In genomic region chr2:217829420-217829819, GRCh38 we compare ENCODE assay signal across 15 cellular contexts.
DNase-seq lines count a peak whose midpoint lies in the region; ATAC-seq and TF ChIP-seq lines count a peak whose summit lies in the region.
"Had no signal": no experiment of that assay in that cellular context is flagged by ENCODE, and none has a peak within 500 bp of the region (broad histone marks: within the 10 kb centered on the region; RNA-seq: fewer than 3 reads in every experiment).

No MANE protein-coding gene starts in this region.

- H3K36me3 ChIP-seq in ascending aorta (peaks cover 92 to 97% of the 10 kb centered on the region in 2 donors), gastroesophageal sphincter (peaks cover 0 to 91% of the 10 kb centered on the region in 2 donors), neuronal stem cell (replicated peaks in 1 of 2; ENCODE audit: control insufficient read depth in 2 of 2, insufficient read depth in 2 of 2, low read length in 2 of 2) (no peaks in the 10 kb centered on the region), thyroid gland (peaks cover 43 to 47% of the 10 kb centered on the region in 2 donors)

- no peak overlapping the region for H3K4me3 ChIP-seq in ascending aorta
- no peak overlapping the region for H3K4me3 ChIP-seq in gastroesophageal sphincter
- no peak overlapping the region for H3K4me3 ChIP-seq in neuronal stem cell (ENCODE audit: low read length in 2 of 2)
- H3K4me3 ChIP-seq in thyroid gland (replicated peaks in 1 of 3) = no peak overlapping the region

- TF ChIP-seq CTCF in ascending aorta (IDR thresholded peaks at IDR 0.05) (no peak), gastroesophageal sphincter (IDR thresholded peaks at IDR 0.05) (no peak), thyroid gland (IDR thresholded peaks at IDR 0.05) (no peak)

- no peak overlapping the region for H3K14ac ChIP-seq in neuronal stem cell (ENCODE audit: low read length)

- no peaks in the 10 kb centered on the region for H3K79me1 ChIP-seq in neuronal stem cell (ENCODE audit: low read depth, low read length)

- H3K27me3 ChIP-seq in ascending aorta = no peaks in the 10 kb centered on the region
- H3K27me3 ChIP-seq in gastroesophageal sphincter = no peaks in the 10 kb centered on the region
- H3K27me3 ChIP-seq in neuronal stem cell (ENCODE audit: control insufficient read depth in 3 of 3, insufficient read depth in 3 of 3, low read depth in 1 of 3, low read length in 3 of 3) = peaks cover 0 to 8% (median 0%) of the 10 kb centered on the region in 3 experiments
- H3K27me3 ChIP-seq in thyroid gland = no peaks in the 10 kb centered on the region

- TF ChIP-seq POLR2A in gastroesophageal sphincter (IDR thresholded peaks at IDR 0.05) (no peak), thyroid gland (IDR thresholded peaks at IDR 0.05) (no peak)

- no peak overlapping the region for H3K4ac ChIP-seq in neuronal stem cell (ENCODE audit: low read length)

- 20 to 23% methylated on average over 1 to 4 of the region's 8 CpGs for WGBS in gastroesophageal sphincter (ENCODE audit: low coverage in 1 of 2), 2 donors
- WGBS in neuronal stem cell (ENCODE audit: extremely low coverage in 2 of 2, insufficient read length in 2 of 2, insufficient replicate concordance in 1 of 2), 2 donors = no CpG with 5 or more reads among the region's 8 CpGs
- WGBS in thyroid gland, 2 donors = 76 to 91% methylated on average over 8 of the region's 8 CpGs

- H4K8ac ChIP-seq in neuronal stem cell (ENCODE audit: low read depth, low read length) = no peak overlapping the region

- no peak overlapping the region for H2BK120ac ChIP-seq in neuronal stem cell (ENCODE audit: low read depth, low read length)

- H3K18ac ChIP-seq in neuronal stem cell (ENCODE audit: low read length) = peak overlapping the region; percentile 53

- no peak overlapping the region for H3K23ac ChIP-seq in neuronal stem cell (ENCODE audit: low read depth, low read length, poor library complexity)

- H3K4me2 ChIP-seq in neuronal stem cell (ENCODE audit: insufficient read depth, low read length, poor library complexity, severe bottlenecking) = no peak overlapping the region

- ATAC-seq in gastroesophageal sphincter = no peak

- no peak overlapping the region for H2AFZ ChIP-seq in neuronal stem cell (ENCODE audit: low read length)

- DNase-seq in ascending aorta (ENCODE audit: low spot score in 2 of 2) (no peak), neuronal stem cell (ENCODE audit: low spot score) (no peak), thyroid gland (no peak), NCI-H146 (lab: John Stamatoyannopoulos, UW) (no peak), amygdala (lab: John Stamatoyannopoulos, UW) (no peak), SIG-M5 treated with dmso at 0.1 percent for 504 hours (lab: John Stamatoyannopoulos, UW; ENCODE audit: unreplicated experiment) (no peak)
- DNase-seq: ACHN, NCI-H1105 treated with DMSO at 0.1 percent for 48 hours, NCI-H187, NCI-H2227 treated with DMSO at 0.1 percent for 48 hours, NCI-H510A treated with DMSO at 0.1 percent for 48 hours, NCI-H774, RPMI8226 had no signal

- H2BK5ac ChIP-seq in neuronal stem cell (ENCODE audit: low read length) = no peak overlapping the region

- H3K9ac ChIP-seq in neuronal stem cell (ENCODE audit: low read depth, low read length, poor library complexity) = no peak overlapping the region

- no peak overlapping the region for H4K91ac ChIP-seq in neuronal stem cell (ENCODE audit: low read depth, low read length, poor library complexity)

- H2AK5ac ChIP-seq in neuronal stem cell (ENCODE audit: low read depth, low read length) = peak overlapping the region; percentile 24

- peaks cover 22 to 58% of the 10 kb centered on the region in 2 donors for H3K4me1 ChIP-seq in ascending aorta
- peaks cover 14 to 100% (median 51%) of the 10 kb centered on the region in 3 donors for H3K4me1 ChIP-seq in gastroesophageal sphincter
- H3K4me1 ChIP-seq in neuronal stem cell (ENCODE audit: control insufficient read depth in 2 of 2, insufficient read depth in 1 of 2, low read depth in 1 of 2, low read length in 2 of 2) = no peaks in the 10 kb centered on the region
- H3K4me1 ChIP-seq in thyroid gland = peaks cover 33 to 44% of the 10 kb centered on the region in 2 donors

- H2BK12ac ChIP-seq in neuronal stem cell (ENCODE audit: low read length) = no peak overlapping the region

- no peak for TF ChIP-seq EP300 in gastroesophageal sphincter (IDR thresholded peaks at IDR 0.05)

- H2BK15ac ChIP-seq in neuronal stem cell (ENCODE audit: low read length) = no peak overlapping the region

- H3K9me3 ChIP-seq in ascending aorta (no peaks in the 10 kb centered on the region), gastroesophageal sphincter (no peaks in the 10 kb centered on the region), neuronal stem cell (replicated peaks in 1 of 2; ENCODE audit: control insufficient read depth in 2 of 2, insufficient read depth in 1 of 2, low read depth in 1 of 2, low read length in 2 of 2) (no peaks in the 10 kb centered on the region), thyroid gland (no peaks in the 10 kb centered on the region)

- H3K27ac ChIP-seq in ascending aorta (peak overlapping the region; percentile 22), gastroesophageal sphincter (peak overlapping the region; percentile 25 to 93 (median 90)), neuronal stem cell (replicated peaks; ENCODE audit: low read length) (no peak overlapping the region), thyroid gland (peak overlapping the region in 2 of 3 donors; percentile 83 to 85)
- H3K27ac ChIP-seq: C4-2B had no signal

- intact Hi-C loops in ascending aorta (cut with DNase I) (no loop called here), thyroid gland (cut with DNase I) (no loop called here)
